Comparison of ENCODE assay signal across 23 cellular contexts in the genomic region with DNA sequence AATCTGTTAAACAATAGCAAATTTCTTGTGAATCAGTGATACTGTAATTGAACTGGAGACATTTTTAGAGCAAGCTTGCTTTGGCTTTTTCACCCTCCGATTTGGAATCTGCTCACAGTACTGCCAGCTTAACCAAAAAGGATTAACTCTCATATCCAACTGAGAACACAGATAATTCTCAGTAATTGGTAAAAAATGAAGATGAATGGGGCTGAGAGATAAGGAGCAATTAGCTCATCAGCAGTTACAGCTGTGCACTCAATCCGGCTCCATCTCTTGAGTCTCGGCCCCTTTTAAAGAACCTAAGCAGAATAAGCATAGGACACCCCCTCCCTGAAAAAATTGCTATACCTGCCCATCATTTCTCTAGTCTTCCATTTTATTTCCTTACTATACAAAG.
DNase-seq lines count a peak whose midpoint lies in the region; ATAC-seq and TF ChIP-seq lines count a peak whose summit lies in the region.
"Had no signal": no experiment of that assay in that cellular context is flagged by ENCODE, and none has a peak within 500 bp of the region (broad histone marks: within the 10 kb centered on the region; RNA-seq: fewer than 3 reads in every experiment).

No MANE protein-coding gene starts in this region.

- H3K4me1 ChIP-seq in heart left ventricle (peaks cover 0 to 24% (median 8%) of the 10 kb centered on the region in 12 donors), smooth muscle cell (ENCODE audit: low read depth) (peaks cover 25% of the 10 kb centered on the region), upper lobe of left lung (peaks cover 6 to 26% (median 9%) of the 10 kb centered on the region in 4 donors)
- H3K4me1 ChIP-seq: sigmoid colon had no signal

- H3K4me3 ChIP-seq in heart left ventricle (peak overlapping the region in 2 of 12 donors; percentile 1 to 19), fibroblast of villous mesenchyme (ENCODE audit: low read depth, low read length) (peak overlapping the region; percentile 21), smooth muscle cell (peak overlapping the region; percentile 15), upper lobe of left lung (no peak overlapping the region)
- H3K4me3 ChIP-seq: HAP-1, sigmoid colon had no signal

- no peak for TF ChIP-seq POLR2A in heart left ventricle (IDR thresholded peaks at IDR 0.05)
- no peak for TF ChIP-seq POLR2A in upper lobe of left lung (IDR thresholded peaks at IDR 0.05)

- 45 to 66% (median 56%) methylated on average over 3 of the region's 3 CpGs for WGBS in heart left ventricle, 4 donors
- 21% methylated on average over 3 of the region's 3 CpGs for WGBS in smooth muscle cell (ENCODE audit: low lambda C conversion rate)
- WGBS in upper lobe of left lung, 2 donors: 81 to 89% methylated on average over 3 of the region's 3 CpGs

- intact Hi-C loops in heart left ventricle (cut with DNase I) (loop anchor here in 5 of 10 donors (5.0 to 10.0 kb wide), 3 partner anchors 238 to 243 kb away; partner anchors contain the start of gene DACH1 (in 4 of the 5)), Right ventricle myocardium superior (cut with DNase I) (no loop called here)

- no peaks in the 10 kb centered on the region for H3K79me2 ChIP-seq in smooth muscle cell (ENCODE audit: low read depth)

- H3K9ac ChIP-seq in smooth muscle cell (ENCODE audit: low read depth): no peak overlapping the region

- TF ChIP-seq CTCF in heart left ventricle (IDR thresholded peaks at IDR 0.05) (no peak), fibroblast of villous mesenchyme (IDR thresholded peaks at IDR 0.05; ENCODE audit: insufficient read depth, low read depth, low read length) (no peak), smooth muscle cell (IDR thresholded peaks at IDR 0.05; ENCODE audit: borderline replicate concordance, insufficient read depth, poor library complexity, severe bottlenecking) (no peak), upper lobe of left lung (IDR thresholded peaks at IDR 0.05) (no peak)

- no peaks in the 10 kb centered on the region for H3K9me3 ChIP-seq in heart left ventricle
- H3K9me3 ChIP-seq in smooth muscle cell (replicated peaks; ENCODE audit: low read depth): no peaks in the 10 kb centered on the region
- H3K9me3 ChIP-seq in upper lobe of left lung: no peaks in the 10 kb centered on the region
- H3K9me3 ChIP-seq: HAP-1, sigmoid colon had no signal

- no peaks in the 10 kb centered on the region for H3K36me3 ChIP-seq in heart left ventricle
- H3K36me3 ChIP-seq in smooth muscle cell (ENCODE audit: low read depth): no peaks in the 10 kb centered on the region
- H3K36me3 ChIP-seq in upper lobe of left lung: no peaks in the 10 kb centered on the region
- H3K36me3 ChIP-seq: brain microvascular endothelial cell, HAP-1, sigmoid colon had no signal

- no peak for ATAC-seq in heart left ventricle
- no peak for ATAC-seq in Right ventricle myocardium superior (ENCODE audit: poor library complexity)
- ATAC-seq in SK-N-SH treated with all-trans-retinoic acid at 6 μM for 48 hours: no peak
- ATAC-seq in upper lobe of left lung (ENCODE audit: low FRiP score in 2 of 2): no peak
- ATAC-seq in HG03135 (IDR thresholded peaks at IDR 0.05; ENCODE audit: unreplicated experiment): no peak
- ATAC-seq: Panc1 had no signal

- no peaks in the 10 kb centered on the region for H3K27me3 ChIP-seq in heart left ventricle
- no peaks in the 10 kb centered on the region for H3K27me3 ChIP-seq in smooth muscle cell (ENCODE audit: low read depth)
- no peaks in the 10 kb centered on the region for H3K27me3 ChIP-seq in upper lobe of left lung
- H3K27me3 ChIP-seq: brain microvascular endothelial cell, sigmoid colon had no signal

- H3F3A ChIP-seq in smooth muscle cell (ENCODE audit: low read depth): no peaks in the 10 kb centered on the region

- DNase-seq in heart left ventricle (no peak), Right ventricle myocardium superior (no peak), fibroblast of villous mesenchyme (ENCODE audit: low read depth) (peak; percentile 66), smooth muscle cell (lab: John Stamatoyannopoulos, UW; ENCODE audit: unreplicated experiment) (no peak), upper lobe of left lung (no peak)
- no peak for DNase-seq in stimulated activated CD4-positive, alpha-beta T cell treated with anti-CD3 and anti-CD28 coated beads, Interleukin-2, amount 100 ng/mL, for 24 hours
- DNase-seq: activated CD4-positive, alpha-beta T cell treated with anti-CD3 and anti-CD28 coated beads, Interleukin-2, amount 50 U/mL, for 48 hours; activated naive CD4-positive, alpha-beta T cell treated with anti-CD3 and anti-CD28 coated beads, Interleukin-2, amount 50 U/mL, for 16 hours; activated T-cell treated with anti-CD3 and anti-CD28 coated beads, Interleukin-2, amount 50 U/mL, for 24 hours; brain microvascular endothelial cell; CD4-positive, alpha-beta T cell; cortex of kidney; DMS79 treated with DMSO at 0.1 percent for 48 hours; NCI-H1694; NCI-H526; occipital lobe; sigmoid colon; stimulated activated CD4-positive, alpha-beta T cell treated with anti-CD3 and anti-CD28 coated beads, Interleukin-2, amount 100 ng/mL, for 48 hours; substantia nigra had no signal

- TF ChIP-seq EP300 in upper lobe of left lung (IDR thresholded peaks at IDR 0.05): no peak

- H2AFZ ChIP-seq in smooth muscle cell (ENCODE audit: low read depth): no peak overlapping the region

- peak overlapping the region; percentile 77 for H3K4me2 ChIP-seq in smooth muscle cell

- H3K27ac ChIP-seq in heart left ventricle: peak overlapping the region in 11 of 12 donors; percentile 2 to 68 (median 54)
- no peak overlapping the region for H3K27ac ChIP-seq in smooth muscle cell (ENCODE audit: low read depth)
- H3K27ac ChIP-seq in upper lobe of left lung: peak overlapping the region in 2 of 4 donors; percentile 30 to 72
- H3K27ac ChIP-seq: brain microvascular endothelial cell, sigmoid colon had no signal

- no peaks in the 10 kb centered on the region for H4K20me1 ChIP-seq in smooth muscle cell (ENCODE audit: low read depth)

TF ChIP-seq in SK-N-SH treated with all-trans-retinoic acid at 6 μM for 48 hours, 23 proteins besides CTCF, POLR2A, EP300 and RAD21:
- TF ChIP-seq ISL1 (CRISPR knock-in tag; IDR thresholded peaks at IDR 0.05) (peak; percentile 23; the same call in 1 of the 2 replicates), TSHZ2 (CRISPR knock-in tag; IDR thresholded peaks at IDR 0.05) (peak; percentile 91), TCF4 (CRISPR knock-in tag; IDR thresholded peaks at IDR 0.05; ENCODE audit: borderline replicate concordance) (peak; percentile 55; the same call in 1 of the 2 replicates)
- TF ChIP-seq, protein P1, sequence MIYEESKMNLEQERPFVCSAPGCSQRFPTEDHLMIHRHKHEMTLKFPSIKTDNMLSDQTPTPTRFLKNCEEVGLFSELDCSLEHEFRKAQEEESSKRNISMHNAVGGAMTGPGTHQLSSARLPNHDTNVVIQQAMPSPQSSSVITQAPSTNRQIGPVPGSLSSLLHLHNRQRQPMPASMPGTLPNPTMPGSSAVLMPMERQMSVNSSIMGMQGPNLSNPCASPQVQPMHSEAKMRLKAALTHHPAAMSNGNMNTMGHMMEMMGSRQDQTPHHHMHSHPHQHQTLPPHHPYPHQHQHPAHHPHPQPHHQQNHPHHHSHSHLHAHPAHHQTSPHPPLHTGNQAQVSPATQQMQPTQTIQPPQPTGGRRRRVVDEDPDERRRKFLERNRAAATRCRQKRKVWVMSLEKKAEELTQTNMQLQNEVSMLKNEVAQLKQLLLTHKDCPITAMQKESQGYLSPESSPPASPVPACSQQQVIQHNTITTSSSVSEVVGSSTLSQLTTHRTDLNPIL (CRISPR knock-in tag; IDR thresholded peaks at IDR 0.05; ENCODE audit: low read depth): no peak
TF ChIP-seq in SK-N-SH treated with all-trans-retinoic acid at 6 μM for 48 hours: peak in this region for 3.

Comparison
In these comparisons a context has a peak if more than half of its experiments do, and no peak if none do; other contexts are left out.
1. H3K4me3 ChIP-seq: peak in fibroblast of villous mesenchyme (single experiment) and smooth muscle cell (single experiment); none in upper lobe of left lung (0 of 4).